34 cellular contexts compared by ENCODE assay signal in the genomic region with DNA sequence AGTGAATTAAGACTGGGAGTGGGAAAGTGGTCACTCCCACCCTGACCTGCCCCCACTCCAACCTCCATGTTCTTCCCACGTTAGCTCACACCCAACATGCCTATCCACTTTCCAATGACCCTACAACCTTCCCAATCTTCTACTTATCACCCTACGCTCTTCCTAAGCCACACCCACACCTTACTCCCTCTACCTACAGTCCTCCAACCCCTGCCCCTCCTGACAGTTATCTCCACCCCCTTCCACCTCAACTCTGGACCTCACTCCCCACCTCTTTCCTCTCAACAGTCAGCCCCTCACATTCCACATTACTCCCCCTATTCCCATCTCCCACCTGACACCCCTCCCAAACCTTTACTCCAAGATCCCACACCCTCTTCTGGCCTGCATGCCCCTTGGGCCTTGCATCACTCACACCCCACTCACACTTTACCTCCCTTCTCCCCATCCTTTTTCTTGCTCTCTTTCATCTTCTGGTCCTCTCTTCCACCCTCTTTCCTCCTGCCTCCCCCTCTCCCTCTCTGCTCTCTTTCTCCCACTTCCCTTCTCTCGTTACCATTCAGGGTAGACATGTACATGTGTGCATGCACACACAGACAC. TPM values are rescaled to one million over a fixed set of nuclear protein-coding genes. Genes with fewer than 3 reads are reported as not detected.
"Had no signal": no experiment of that assay in that cellular context is flagged by ENCODE, and none has a peak within 500 bp of the region (broad histone marks: within the 10 kb centered on the region; RNA-seq: fewer than 3 reads in every experiment).

No MANE protein-coding gene starts in this region.

- H3K36me3 ChIP-seq: adrenal gland, brain microvascular endothelial cell, breast epithelium, cardiac muscle cell had no signal

- DNase-seq: activated CD4-positive, alpha-beta memory T cell treated with anti-CD3 and anti-CD28 coated beads, Interleukin-2, amount 10 ng/mL, durations not matched to agents 7 days and 5 days; activated CD4-positive, alpha-beta T cell treated with anti-CD3 and anti-CD28 coated beads for 1 hour; activated CD4-positive, alpha-beta T cell treated with anti-CD3 and anti-CD28 coated beads for 36 hours; activated CD4-positive, alpha-beta T cell treated with anti-CD3 and anti-CD28 coated beads for 48 hours; activated CD4-positive, alpha-beta T cell treated with anti-CD3 and anti-CD28 coated beads, Interleukin-2, amount 10 ng/mL, durations not matched to agents 7 days and 5 days; activated CD4-positive, alpha-beta T cell treated with anti-CD3 and anti-CD28 coated beads, Interleukin-2, amount 50 U/mL, for 48 hours; activated CD4-positive, CD25-positive, alpha-beta regulatory T cell; activated CD8-positive, alpha-beta memory T cell treated with anti-CD3 and anti-CD28 coated beads for 24 hours; activated CD8-positive, alpha-beta memory T cell treated with anti-CD3 and anti-CD28 coated beads, Interleukin-2, amount 10 ng/mL, durations not matched to agents 7 days and 5 days; activated CD8-positive, alpha-beta memory T cell treated with anti-CD3 and anti-CD28 coated beads, Interleukin-2, amount 50 U/mL, for 48 hours; activated CD8-positive, alpha-beta T cell treated with anti-CD3 and anti-CD28 coated beads, Interleukin-2, amount 10 ng/mL, durations not matched to agents 7 days and 5 days; activated effector memory CD4-positive, alpha-beta T cell treated with anti-CD3 and anti-CD28 coated beads, Interleukin-2, amount 50 U/mL, for 16 hours; activated gamma-delta T cell treated with Interleukin-2 at 50 U/mL for 16 hours; activated naive CD4-positive, alpha-beta T cell; activated naive CD4-positive, alpha-beta T cell treated with anti-CD3 and anti-CD28 coated beads for 36 hours; activated naive CD4-positive, alpha-beta T cell treated with anti-CD3 and anti-CD28 coated beads, Interleukin-2, amount 50 U/mL, for 16 hours; activated naive CD8-positive, alpha-beta T cell treated with anti-CD3 and anti-CD28 coated beads for 36 hours; activated T-cell treated with anti-CD3 and anti-CD28 coated beads, Interleukin-2, amount 50 U/mL, for 4 hours; activated T-cell treated with anti-CD3 and anti-CD28 coated beads, Interleukin-2, amount 50 U/mL, for 72 hours; amniotic stem cell; aorta; body of pancreas; brain microvascular endothelial cell; caudate nucleus; cerebellar nuclear complex; T-helper 1 cell; T-helper 2 cell; T-helper 9 cell; WERI-Rb-1 had no signal

- H3K27me3 ChIP-seq: body of pancreas had no signal

- H3K9me3 ChIP-seq: adrenal gland, body of pancreas, breast epithelium had no signal

- H3K4me1 ChIP-seq: adrenal gland, breast epithelium had no signal

- H3K4me3 ChIP-seq: adrenal gland, body of pancreas, breast epithelium, cardiac muscle cell had no signal

- H3K27ac ChIP-seq: adrenal gland, body of pancreas, brain microvascular endothelial cell, breast epithelium, cardiac muscle cell, WERI-Rb-1 had no signal

- FAIRE-seq: astrocyte had no signal

RNA-seq across cellular contexts. Expression of a gene that starts 6.9 kb away (rescaled TPM):
- total RNA-seq: activated CD8-positive, alpha-beta T cell treated with anti-CD3 and anti-CD28 coated beads, Interleukin-2, amount 10 ng/mL, durations not matched to agents 7 days and 5 days; chondrocyte had no signal
